ENCODE assay signal across 14 cellular contexts in the genomic region with DNA sequence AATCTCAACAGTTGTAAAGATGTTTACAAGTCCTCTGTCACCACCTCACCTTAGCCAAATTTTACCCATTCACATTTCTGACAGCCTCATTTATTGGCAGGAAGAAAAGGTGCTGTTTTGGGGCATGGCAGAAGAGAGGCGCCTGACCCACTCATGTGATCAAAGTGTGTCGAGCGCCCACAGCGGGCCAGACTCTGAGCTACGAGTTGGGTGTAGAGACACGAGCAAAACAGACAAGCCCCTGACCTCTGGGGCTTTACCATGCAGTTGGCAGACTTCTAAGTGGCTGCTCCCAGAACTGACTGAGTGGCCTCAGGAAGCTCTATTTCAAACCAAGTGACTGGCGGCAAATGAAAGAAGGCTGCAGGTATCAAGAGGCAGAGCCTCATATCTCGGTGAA.
DNase-seq lines count a peak whose midpoint lies in the region; ATAC-seq and TF ChIP-seq lines count a peak whose summit lies in the region.
"Had no signal": no experiment of that assay in that cellular context is flagged by ENCODE, and none has a peak within 500 bp of the region (broad histone marks: within the 10 kb centered on the region; RNA-seq: fewer than 3 reads in every experiment).

No MANE protein-coding gene starts in this region.

- peak overlapping the region; percentile 24 for H3K9ac ChIP-seq in SK-N-MC (ENCODE audit: insufficient read length)

- no peaks in the 10 kb centered on the region for H3K36me3 Mint-ChIP-seq in activated CD4-positive, alpha-beta T cell treated with anti-CD3 and anti-CD28 coated beads, Interleukin-2, amount 10 ng/mL, durations not matched to agents 24 days and 14 days (ENCODE audit: low read depth)
- peaks cover 6% of the 10 kb centered on the region for H3K36me3 Mint-ChIP-seq in stimulated activated memory B cell treated with anti-CD40 and anti-IgM and Interleukin-4, amounts not matched to agents 10 μg/mL and 1 μg/mL and 100 μg/mL, for 72 hours
- H3K36me3 Mint-ChIP-seq: activated naive CD4-positive, alpha-beta T cell treated with anti-CD3 and anti-CD28 coated beads, Interleukin-2, amount 50 U/mL, for 24 hours had no signal

- peak overlapping the region; percentile 68 for H3K4me3 Mint-ChIP-seq in activated CD4-positive, alpha-beta T cell treated with anti-CD3 and anti-CD28 coated beads, Interleukin-2, amount 10 ng/mL, durations not matched to agents 24 days and 14 days
- peak overlapping the region; percentile 15 for H3K4me3 Mint-ChIP-seq in stimulated activated memory B cell treated with anti-CD40 and anti-IgM and Interleukin-4, amounts not matched to agents 10 μg/mL and 1 μg/mL and 100 μg/mL, for 72 hours

- peaks cover 10% of the 10 kb centered on the region for H3K27me3 Mint-ChIP-seq in activated CD4-positive, alpha-beta T cell treated with anti-CD3 and anti-CD28 coated beads, Interleukin-2, amount 10 ng/mL, durations not matched to agents 24 days and 14 days
- H3K27me3 Mint-ChIP-seq in stimulated activated memory B cell treated with anti-CD40 and anti-IgM and Interleukin-4, amounts not matched to agents 10 μg/mL and 1 μg/mL and 100 μg/mL, for 72 hours = no peaks in the 10 kb centered on the region
- H3K27me3 Mint-ChIP-seq: activated naive CD4-positive, alpha-beta T cell treated with anti-CD3 and anti-CD28 coated beads, Interleukin-2, amount 50 U/mL, for 24 hours had no signal

- peak; percentile 65 for DNase-seq in activated CD4-positive, alpha-beta T cell treated with anti-CD3 and anti-CD28 coated beads, Interleukin-2, amount 10 ng/mL, durations not matched to agents 24 days and 14 days
- no peak for DNase-seq in activated CD4-positive, alpha-beta T cell treated with anti-CD3 and anti-CD28 coated beads for 4 hours
- DNase-seq in SK-N-MC (ENCODE audit: low read depth, low spot score) (no peak), heart right ventricle (peak in 1 of 2 donors; percentile 30), foreskin melanocyte (no peak)
- DNase-seq: NCI-H1417, NCI-H524, small intestine had no signal

- H3K27ac Mint-ChIP-seq in activated CD4-positive, alpha-beta T cell treated with anti-CD3 and anti-CD28 coated beads, Interleukin-2, amount 10 ng/mL, durations not matched to agents 24 days and 14 days = no peak overlapping the region
- peak overlapping the region; percentile 96 for H3K27ac Mint-ChIP-seq in stimulated activated memory B cell treated with anti-CD40 and anti-IgM and Interleukin-4, amounts not matched to agents 10 μg/mL and 1 μg/mL and 100 μg/mL, for 72 hours
- H3K27ac Mint-ChIP-seq: activated naive CD4-positive, alpha-beta T cell treated with anti-CD3 and anti-CD28 coated beads, Interleukin-2, amount 50 U/mL, for 24 hours had no signal

- H3K27ac ChIP-seq in SK-N-MC = peak overlapping the region; percentile 98
- peak overlapping the region in 6 of 10 donors; percentile 1 to 60 (median 38) for H3K27ac ChIP-seq in heart right ventricle
- H3K27ac ChIP-seq: neutrophil, RWPE1 had no signal

- H3K4me1 ChIP-seq in heart right ventricle = peaks cover 0 to 81% (median 38%) of the 10 kb centered on the region in 9 donors

- peaks cover 39% of the 10 kb centered on the region for H3K4me1 Mint-ChIP-seq in activated CD4-positive, alpha-beta T cell treated with anti-CD3 and anti-CD28 coated beads, Interleukin-2, amount 10 ng/mL, durations not matched to agents 24 days and 14 days
- H3K4me1 Mint-ChIP-seq in stimulated activated memory B cell treated with anti-CD40 and anti-IgM and Interleukin-4, amounts not matched to agents 10 μg/mL and 1 μg/mL and 100 μg/mL, for 72 hours = peaks cover 61% of the 10 kb centered on the region

- H3K36me3 ChIP-seq in SK-N-MC (ENCODE audit: insufficient read depth, low read length) (no peaks in the 10 kb centered on the region; the same call in 1 of the 2 replicates), heart right ventricle (peaks cover 0 to 17% (median 0%) of the 10 kb centered on the region in 9 donors)
- H3K36me3 ChIP-seq: neutrophil had no signal

- intact Hi-C loops in activated CD4-positive, alpha-beta T cell treated with anti-CD3 and anti-CD28 coated beads, Interleukin-2, amount 10 ng/mL, durations not matched to agents 24 days and 14 days (cut with micrococcal nuclease) = loop anchor here (1.0 kb wide), 1 partner anchor 198 kb away; a partner anchor contains a TSS
- intact Hi-C loops in heart right ventricle (cut with DNase I) = loop anchor here in 5 of 10 donors (5.0 to 10.0 kb wide), 2 partner anchors 162 to 165 kb away; a partner anchor contains a TSS

- H3K4me3 ChIP-seq in SK-N-MC (peak overlapping the region; percentile 58), heart right ventricle (no peak overlapping the region)

- 38 to 62% methylated on average over 8 of the region's 8 CpGs for WGBS in heart right ventricle, 2 donors

- no peaks in the 10 kb centered on the region for H3K9me3 ChIP-seq in SK-N-MC (ENCODE audit: low read depth, low read length)
- peaks cover 0 to 3% (median 0%) of the 10 kb centered on the region in 11 donors for H3K9me3 ChIP-seq in heart right ventricle
- H3K9me3 ChIP-seq: neutrophil had no signal

- H3K9me3 Mint-ChIP-seq in activated CD4-positive, alpha-beta T cell treated with anti-CD3 and anti-CD28 coated beads, Interleukin-2, amount 10 ng/mL, durations not matched to agents 24 days and 14 days = no peaks in the 10 kb centered on the region
- H3K9me3 Mint-ChIP-seq in stimulated activated memory B cell treated with anti-CD40 and anti-IgM and Interleukin-4, amounts not matched to agents 10 μg/mL and 1 μg/mL and 100 μg/mL, for 72 hours = peaks cover 3% of the 10 kb centered on the region
- H3K9me3 Mint-ChIP-seq: activated naive CD4-positive, alpha-beta T cell treated with anti-CD3 and anti-CD28 coated beads, Interleukin-2, amount 50 U/mL, for 24 hours had no signal

- ATAC-seq in heart right ventricle (peak in 7 of 8 donors; percentile 14 to 70 (median 36)), HG03280 (IDR thresholded peaks at IDR 0.05; ENCODE audit: unreplicated experiment) (no peak), HG02870 (IDR thresholded peaks at IDR 0.05; ENCODE audit: unreplicated experiment) (no peak)
- peak; percentile 4 for ATAC-seq in stimulated activated memory B cell treated with anti-CD40 and anti-IgM and Interleukin-4, amounts not matched to agents 10 μg/mL and 1 μg/mL and 100 μg/mL, for 72 hours

- no peak for TF ChIP-seq CTCF in heart right ventricle (IDR thresholded peaks at IDR 0.05)

- H3K27me3 ChIP-seq in heart right ventricle = no peaks in the 10 kb centered on the region

Comparison
In these comparisons a context has a peak if more than half of its experiments do, and no peak if none do; other contexts are left out.
1. ATAC-seq: peak in heart right ventricle (7 of 8) and stimulated activated memory B cell treated with anti-CD40 and anti-IgM and Interleukin-4, amounts not matched to agents 10 μg/mL and 1 μg/mL and 100 μg/mL, for 72 hours (single experiment); none in HG03280 (single experiment) and HG02870 (single experiment).